ENCODE assay signal across 2 cellular contexts in genomic region chr3:119883461-119884160, GRCh38.
TF ChIP-seq lines count a peak whose summit lies in the region.

No MANE protein-coding gene starts in this region.

TF ChIP-seq in A549, 52 proteins besides CTCF, POLR2A, EP300 and RAD21 (continued from another document):
- TF ChIP-seq REST (IDR thresholded peaks at IDR 0.05), result no peak
- no peak for TF ChIP-seq HOXA7 (CRISPR knock-in tag; IDR thresholded peaks at IDR 0.05)

TF ChIP-seq in liver, 16 proteins besides CTCF, POLR2A, EP300 and RAD21 (continued from another document):
- TF ChIP-seq ZBTB33 (IDR thresholded peaks at IDR 0.05) (no peak), TAF1 (conservative IDR thresholded peaks at IDR 0.05) (no peak), MAX (IDR thresholded peaks at IDR 0.05) (no peak), ATF3 (IDR thresholded peaks at IDR 0.05) (no peak), FOXA1 (IDR thresholded peaks at IDR 0.05) (no peak), SP1 (IDR thresholded peaks at IDR 0.05) (peak; percentile 10), NR2F2 (IDR thresholded peaks at IDR 0.05) (no peak), HNF4G (IDR thresholded peaks at IDR 0.05) (no peak), FOXA2 (IDR thresholded peaks at IDR 0.05) (no peak), RXRA (IDR thresholded peaks at IDR 0.05) (no peak), HNF4A (conservative IDR thresholded peaks at IDR 0.05) (peak; percentile 57 to 88), GABPA (IDR thresholded peaks at IDR 0.05 in 1 of 2, conservative IDR thresholded peaks at IDR 0.05 in 1 of 2) (no peak)
